In genomic region chr11:43941257-43941879, GRCh38 we compare ENCODE assay signal across 8 cellular contexts. TPM values are rescaled to one million over a fixed set of nuclear protein-coding genes. Genes with fewer than 3 reads are reported as not detected.
DNase-seq lines count a peak whose midpoint lies in the region; ATAC-seq, FAIRE-seq and TF ChIP-seq lines count a peak whose summit lies in the region.

No MANE protein-coding gene starts in this region.

- intact Hi-C loops in HepG2 (cut with micrococcal nuclease; ENCODE audit: unreplicated experiment) (loop anchor here (5.0 kb wide), 1 partner anchor 96 kb away; no protein-coding TSS in a partner anchor), right lobe of liver (cut with DNase I) (no loop called here), vagina (cut with DNase I) (loop anchor here (10.0 kb wide), 1 partner anchor 57 kb away; the partner anchor contains the start of gene ALKBH3)

- TF ChIP-seq POLR2A in HepG2 (IDR thresholded peaks at IDR 0.05; ENCODE audit: insufficient read depth in 1 of 2, low read depth in 2 of 2, low read length in 2 of 2) (no peak), right lobe of liver (IDR thresholded peaks at IDR 0.05) (no peak), vagina (IDR thresholded peaks at IDR 0.05) (no peak)

- peaks cover 14% of the 10 kb centered on the region for H3K4me1 Mint-ChIP-seq in activated naive CD8-positive, alpha-beta T cell treated with anti-CD3 and anti-CD28 coated beads, Interleukin-2, amount 10 ng/mL, durations not matched to agents 7 days and 5 days
- peaks cover 7% of the 10 kb centered on the region for H3K4me1 Mint-ChIP-seq in memory B cell

- no peak overlapping the region for H3K9ac ChIP-seq in HepG2 (ENCODE audit: insufficient read depth, low read depth, low read length)

- H3K4me3 ChIP-seq in HepG2 (replicated peaks in 1 of 3; ENCODE audit: insufficient read depth in 1 of 3, low read depth in 2 of 3, low read length in 3 of 3), result no peak overlapping the region
- H3K4me3 ChIP-seq in right lobe of liver, result no peak overlapping the region
- H3K4me3 ChIP-seq in vagina, result peak overlapping the region; percentile 62 to 73

- H3K9me3 ChIP-seq in HepG2 (ENCODE audit: low read length) (no peaks in the 10 kb centered on the region), right lobe of liver (no peaks in the 10 kb centered on the region), vagina (no peaks in the 10 kb centered on the region)

- POLR2A ChIA-PET in HepG2 (lab: Yijun Ruan, JAX), result no interaction called here
- POLR2A ChIA-PET in activated naive CD8-positive, alpha-beta T cell treated with anti-CD3 and anti-CD28 coated beads, Interleukin-2, amount 10 ng/mL, durations not matched to agents 7 days and 5 days (lab: Charles Lee), result interaction anchor here (0.9 kb wide), 1 partner anchor 261 kb away, joined by 3 read pairs; the partner anchor contains the start of gene HSD17B12

- H3K9me3 Mint-ChIP-seq in activated naive CD8-positive, alpha-beta T cell treated with anti-CD3 and anti-CD28 coated beads, Interleukin-2, amount 10 ng/mL, durations not matched to agents 7 days and 5 days, result no peaks in the 10 kb centered on the region
- H3K9me3 Mint-ChIP-seq in memory B cell, result no peaks in the 10 kb centered on the region

- no peaks in the 10 kb centered on the region for H3K36me3 ChIP-seq in HepG2 (replicated peaks in 1 of 2; ENCODE audit: control insufficient read depth in 1 of 2, insufficient read depth in 2 of 2, low read length in 2 of 2)
- no peaks in the 10 kb centered on the region for H3K36me3 ChIP-seq in right lobe of liver
- no peaks in the 10 kb centered on the region for H3K36me3 ChIP-seq in vagina

- no peak for DNase-seq in HepG2 (ENCODE audit: low spot score)
- no peak for DNase-seq in right lobe of liver
- no peak for DNase-seq in activated naive CD8-positive, alpha-beta T cell treated with anti-CD3 and anti-CD28 coated beads, Interleukin-2, amount 10 ng/mL, durations not matched to agents 7 days and 5 days
- no peak for DNase-seq in memory B cell (ENCODE audit: low spot score in 2 of 2)
- no peak for DNase-seq in vagina (ENCODE audit: extremely low spot score in 2 of 2)
- no peak for DNase-seq in amniotic stem cell (lab: John Stamatoyannopoulos, UW)

- peaks cover 14 to 53% of the 10 kb centered on the region in 2 experiments for H3K27me3 ChIP-seq in HepG2 (ENCODE audit: control insufficient read depth in 1 of 2, insufficient read depth in 2 of 2, low read length in 2 of 2)
- H3K27me3 ChIP-seq in right lobe of liver, result peaks cover 0 to 15% of the 10 kb centered on the region in 2 donors
- no peaks in the 10 kb centered on the region for H3K27me3 ChIP-seq in vagina

- H3K27ac Mint-ChIP-seq in activated naive CD8-positive, alpha-beta T cell treated with anti-CD3 and anti-CD28 coated beads, Interleukin-2, amount 10 ng/mL, durations not matched to agents 7 days and 5 days, result no peak overlapping the region
- no peak overlapping the region for H3K27ac Mint-ChIP-seq in memory B cell

- H3K79me2 ChIP-seq in HepG2 (ENCODE audit: insufficient read depth, low read length), result no peaks in the 10 kb centered on the region

- CTCF ChIA-PET in HepG2 (lab: Yijun Ruan, JAX; ENCODE audit: low intra/inter-chr PET ratio, low total read pairs), result no interaction called here

- peak overlapping the region; percentile 51; the same call in 1 of the 2 replicates for H3K4me2 ChIP-seq in HepG2 (ENCODE audit: low read depth, low read length)

- no peaks in the 10 kb centered on the region for H3K36me3 Mint-ChIP-seq in activated naive CD8-positive, alpha-beta T cell treated with anti-CD3 and anti-CD28 coated beads, Interleukin-2, amount 10 ng/mL, durations not matched to agents 7 days and 5 days
- no peaks in the 10 kb centered on the region for H3K36me3 Mint-ChIP-seq in memory B cell

- BruUV-seq in HepG2 (replicated peaks; lab: Mats Ljungman, UMichigan), result no TSS peak

- WGBS in HepG2 (ENCODE audit: low lambda C conversion rate), result 37% methylated on average over 4 of the region's 4 CpGs
- WGBS in right lobe of liver (ENCODE audit: insufficient coverage, low coverage, low lambda C conversion rate, missing lambda C conversion rate), result 54% methylated on average over 3 of the region's 4 CpGs

- H3K27ac ChIP-seq in HepG2 (ENCODE audit: extremely low read length, insufficient read depth, low read length) (no peak overlapping the region), right lobe of liver (peak overlapping the region in 1 of 3 donors; percentile 78), vagina (peak overlapping the region; percentile 92)

- peaks cover 60% of the 10 kb centered on the region for H3K27me3 Mint-ChIP-seq in activated naive CD8-positive, alpha-beta T cell treated with anti-CD3 and anti-CD28 coated beads, Interleukin-2, amount 10 ng/mL, durations not matched to agents 7 days and 5 days
- peaks cover 16% of the 10 kb centered on the region for H3K27me3 Mint-ChIP-seq in memory B cell

- ATAC-seq in HepG2, result no peak
- no peak for ATAC-seq in right lobe of liver
- no peak for ATAC-seq in activated naive CD8-positive, alpha-beta T cell treated with anti-CD3 and anti-CD28 coated beads, Interleukin-2, amount 10 ng/mL, durations not matched to agents 7 days and 5 days (ENCODE audit: low read depth)
- no peak for ATAC-seq in memory B cell (ENCODE audit: low read depth)
- no peak for ATAC-seq in GM19351 (IDR thresholded peaks at IDR 0.05; ENCODE audit: unreplicated experiment)
- no peak for ATAC-seq in HG02763 (IDR thresholded peaks at IDR 0.05; ENCODE audit: unreplicated experiment)

- H3K4me3 Mint-ChIP-seq in activated naive CD8-positive, alpha-beta T cell treated with anti-CD3 and anti-CD28 coated beads, Interleukin-2, amount 10 ng/mL, durations not matched to agents 7 days and 5 days, result peak overlapping the region; percentile 76
- H3K4me3 Mint-ChIP-seq in memory B cell, result peak overlapping the region; percentile 84

- H3K4me1 ChIP-seq in HepG2 (ENCODE audit: insufficient read depth, low read length) (peaks cover 17% of the 10 kb centered on the region), right lobe of liver (peaks cover 0 to 13% (median 4%) of the 10 kb centered on the region in 4 donors), vagina (peaks cover 31% of the 10 kb centered on the region)

- in situ Hi-C loops in HepG2 (cut with HindIII; ENCODE audit: extremely low pct_ligation_motif_present, low pct_unique_long_range_greater_than_20kb), result loop anchor here (5.0 kb wide), 1 partner anchor 59 kb away; the partner anchor contains the start of gene ALKBH3

- FAIRE-seq in HepG2 (lab: Jason Lieb, UNC), result no peak

- TF ChIP-seq EP300 in HepG2 (IDR thresholded peaks at IDR 0.05; ENCODE audit: low read depth in 2 of 2, low read length in 2 of 2), result no peak
- no peak for TF ChIP-seq EP300 in HepG2 (CRISPR knock-in tag; IDR thresholded peaks at IDR 0.05; ENCODE audit: borderline replicate concordance)

- no peak for TF ChIP-seq RAD21 in HepG2 (CRISPR knock-in tag; IDR thresholded peaks at IDR 0.05)

- TF ChIP-seq CTCF in HepG2 (CRISPR knock-in tag; IDR thresholded peaks at IDR 0.05) (no peak), right lobe of liver (IDR thresholded peaks at IDR 0.05) (no peak), vagina (IDR thresholded peaks at IDR 0.05) (no peak)

- no peak overlapping the region for H2AFZ ChIP-seq in HepG2 (ENCODE audit: low read length)

- H4K20me1 ChIP-seq in HepG2 (ENCODE audit: insufficient read depth, low read length), result peaks cover 2% of the 10 kb centered on the region; the same call in 1 of the 2 replicates

TF ChIP-seq in HepG2, 621 proteins besides CTCF, POLR2A, EP300 and RAD21 (continues in another document):
- no peak for TF ChIP-seq MEIS1 (CRISPR knock-in tag; IDR thresholded peaks at IDR 0.05; ENCODE audit: borderline replicate concordance)
- no peak for TF ChIP-seq SP2 (CRISPR knock-in tag; IDR thresholded peaks at IDR 0.05)
- TF ChIP-seq JDP2 (CRISPR knock-in tag; IDR thresholded peaks at IDR 0.05; ENCODE audit: borderline replicate concordance), result no peak
- TF ChIP-seq ZNF674 (CRISPR knock-in tag; IDR thresholded peaks at IDR 0.05; ENCODE audit: low read depth), result no peak
- TF ChIP-seq GFI1 (CRISPR knock-in tag; IDR thresholded peaks at IDR 0.05; ENCODE audit: borderline replicate concordance), result no peak

RNA-seq across cellular contexts. Expression of gene C11orf96, which starts 1.1 kb away (rescaled TPM):
- total RNA-seq in HepG2 (2016; rRNA removed; fragmentation: Illumina TruSeq; extraction: Trizol) (not detected in 2 replicates), right lobe of liver (100 to 1,000 TPM in 1 of 6 experiments, 10 to 100 TPM in 2, 1 to 10 TPM in 3; 5.4 to 115 (median 27.7) TPM), vagina (202 TPM)
- total RNA-seq in HepG2 (2016; cell fraction: cytosol; rRNA removed; fragmentation: Illumina TruSeq; extraction: Trizol; ENCODE audit: low read depth), result not detected in 2 replicates
- total RNA-seq in HepG2 (2016; cell fraction: insoluble cytoplasmic fraction; rRNA removed; fragmentation: Illumina TruSeq; extraction: Trizol), result not detected in 2 replicates
- total RNA-seq in HepG2 (2016; cell fraction: membrane; rRNA removed; fragmentation: Illumina TruSeq; extraction: Trizol), result not detected in 2 replicates
- total RNA-seq in HepG2 (2016; cell fraction: nucleus; rRNA removed; fragmentation: Illumina TruSeq; extraction: Trizol), result not detected in 2 replicates
- 0.08 and 0.35 TPM in 2 replicates for polyA plus RNA-seq in HepG2 (2011; rRNA removed)
- 0.25 and 0.28 TPM in 2 replicates for polyA plus RNA-seq in HepG2 (2011; cell fraction: cytosol; rRNA removed)
- polyA plus RNA-seq in HepG2 (2011; cell fraction: nucleus; rRNA removed), result 0.13 and 0.62 TPM in 2 replicates
- 0.80 TPM in 1 of 2 replicates, not detected in the other for polyA plus RNA-seq in HepG2 (2012)
- not detected in 2 replicates for polyA plus RNA-seq in HepG2 (2016; cell fraction: cytosol; fragmentation: Illumina TruSeq; extraction: Trizol; ENCODE audit: low read depth)
- polyA plus RNA-seq in HepG2 (2016; cell fraction: insoluble cytoplasmic fraction; fragmentation: Illumina TruSeq; extraction: Trizol; ENCODE audit: low read depth), result not detected in 2 replicates
- not detected in 2 replicates for polyA plus RNA-seq in HepG2 (2016; cell fraction: membrane; fragmentation: Illumina TruSeq; extraction: Trizol; ENCODE audit: low read depth)
- polyA plus RNA-seq in HepG2 (2016; cell fraction: nucleus; fragmentation: Illumina TruSeq; extraction: Trizol; ENCODE audit: insufficient read depth, low read depth), result not detected in 2 replicates
- not detected in 2 replicates for polyA minus RNA-seq in HepG2 (2011; rRNA and poly(A)+ RNA removed; ENCODE audit: low replicate concordance)
- polyA minus RNA-seq in HepG2 (2011; cell fraction: cytosol; rRNA and poly(A)+ RNA removed), result 0.49 TPM in 1 of 2 replicates, not detected in the other
- not detected in 2 replicates for polyA minus RNA-seq in HepG2 (2011; cell fraction: nucleus; rRNA and poly(A)+ RNA removed)
- under 1 TPM; 0.25 to 0.28 TPM for total RNA-seq in activated naive CD8-positive, alpha-beta T cell treated with anti-CD3 and anti-CD28 coated beads, Interleukin-2, amount 10 ng/mL, durations not matched to agents 7 days and 5 days

Comparison
In these comparisons a context has a peak if more than half of its experiments do, and no peak if none do; other contexts are left out.
1. RNA of gene C11orf96, which starts 1.1 kb away (total RNA-seq): 202 TPM in vagina (single experiment) and 5.4 to 115 TPM in right lobe of liver; 0.25 to 0.28 TPM in activated naive CD8-positive, alpha-beta T cell treated with anti-CD3 and anti-CD28 coated beads, Interleukin-2, amount 10 ng/mL, durations not matched to agents 7 days and 5 days and not detected in HepG2; every median in the first group is over 4 times any median in the second.
2. intact Hi-C loops: an anchor here in HepG2 (5.0 kb wide) and vagina (10.0 kb wide); none called in right lobe of liver.
3. H3K4me3 ChIP-seq: peak in vagina (2 of 2); none in HepG2 (0 of 3) and right lobe of liver (0 of 3).